Comparison of ENCODE assay signal across 1 cellular context in genomic region chr2:12965540-12966269, GRCh38.
TF ChIP-seq lines count a peak whose summit lies in the region.

No MANE protein-coding gene starts in this region.

TF ChIP-seq in K562, 482 proteins besides CTCF, POLR2A, EP300 and RAD21 (continued from another document and continues in another):
- TF ChIP-seq E2F1 (CRISPR knock-in tag; IDR thresholded peaks at IDR 0.05) (no peak), DDX20 (tag; IDR thresholded peaks at IDR 0.05; ENCODE audit: low read depth) (no peak), NCOR1 (IDR thresholded peaks at IDR 0.05) (peak; percentile 86), DNMT1 (IDR thresholded peaks at IDR 0.05) (no peak), TOE1 (IDR thresholded peaks at IDR 0.05; ENCODE audit: borderline replicate concordance) (peak; percentile 66; the same call in 1 of the 2 replicates), TOE1 (CRISPR knock-in tag; IDR thresholded peaks at IDR 0.05; ENCODE audit: borderline replicate concordance, low read depth) (no peak), ZNF217 (CRISPR knock-in tag; IDR thresholded peaks at IDR 0.05) (no peak), NUFIP1 (IDR thresholded peaks at IDR 0.05; ENCODE audit: partially characterized antibody) (no peak), KHSRP (IDR thresholded peaks at IDR 0.05) (no peak), CBX8 (IDR thresholded peaks at IDR 0.05; ENCODE audit: borderline replicate concordance, extremely low read depth, low read depth, low read length, poor library complexity, severe bottlenecking) (no peak), PATZ1 (CRISPR knock-in tag; IDR thresholded peaks at IDR 0.05; ENCODE audit: borderline replicate concordance) (no peak), CBX5 (IDR thresholded peaks at IDR 0.05; ENCODE audit: borderline replicate concordance, low read depth) (no peak), DIDO1 (tag; IDR thresholded peaks at IDR 0.05; ENCODE audit: low read depth) (no peak), CHAMP1 (IDR thresholded peaks at IDR 0.05) (peak; percentile 19; the same call in 1 of the 2 replicates), USF2 (CRISPR knock-in tag; IDR thresholded peaks at IDR 0.05) (no peak), MEF2A (IDR thresholded peaks at IDR 0.05; ENCODE audit: control insufficient read depth, low read depth, low read length) (peak; percentile 95), AFF4 (CRISPR knock-in tag; IDR thresholded peaks at IDR 0.05) (no peak), SIX5 (IDR thresholded peaks at IDR 0.05; ENCODE audit: borderline replicate concordance in 1 of 2, insufficient read depth in 1 of 2, low read depth in 1 of 2, low read length in 2 of 2) (no peak), MYBL2 (IDR thresholded peaks at IDR 0.05; ENCODE audit: low read depth) (no peak; the same call in 1 of the 2 replicates), MYBL2 (CRISPR knock-in tag; IDR thresholded peaks at IDR 0.05; ENCODE audit: borderline replicate concordance) (no peak), ZNF717 (CRISPR knock-in tag; IDR thresholded peaks at IDR 0.05) (no peak), NR4A1 (CRISPR knock-in tag; IDR thresholded peaks at IDR 0.05) (no peak), NR4A1 (tag; IDR thresholded peaks at IDR 0.05) (no peak), CEBPG (CRISPR knock-in tag; IDR thresholded peaks at IDR 0.05) (no peak), CEBPG (tag; conservative IDR thresholded peaks at IDR 0.05 in 1 of 2, IDR thresholded peaks at IDR 0.05 in 1 of 2) (no peak), CBX2 (IDR thresholded peaks at IDR 0.05; ENCODE audit: insufficient read depth, low read length, poor library complexity, severe bottlenecking) (no peak), CHD7 (IDR thresholded peaks at IDR 0.05; ENCODE audit: low read depth, low read length) (no peak), RBM34 (IDR thresholded peaks at IDR 0.05; ENCODE audit: borderline replicate concordance, insufficient read depth, low read length) (no peak), GATA2 (CRISPR knock-in tag; IDR thresholded peaks at IDR 0.05) (no peak), SMAD2 (IDR thresholded peaks at IDR 0.05; ENCODE audit: low read depth, low read length) (no peak), MEIS2 (IDR thresholded peaks at IDR 0.05; ENCODE audit: partially characterized antibody) (peak; percentile 55), HDAC3 (IDR thresholded peaks at IDR 0.05; ENCODE audit: borderline replicate concordance, partially characterized antibody) (peak; percentile 76), ZNF140 (CRISPR knock-in tag; IDR thresholded peaks at IDR 0.05) (no peak), HOMEZ (CRISPR knock-in tag; IDR thresholded peaks at IDR 0.05) (no peak), ZNF79 (CRISPR knock-in tag; IDR thresholded peaks at IDR 0.05; ENCODE audit: low read depth) (no peak)
